24 cellular contexts compared by ENCODE assay signal in genomic region chr4:102473476-102473875, GRCh38.
"Had no signal": no experiment of that assay in that cellular context is flagged by ENCODE, and none has a peak within 500 bp of the region (broad histone marks: within the 10 kb centered on the region; RNA-seq: fewer than 3 reads in every experiment).

No MANE protein-coding gene starts in this region.

- H3K4me1 ChIP-seq: esophagus muscularis mucosa, foreskin keratinocyte, gastroesophageal sphincter, heart left ventricle, left lung, lower lobe of right lung had no signal

- DNase-seq: dermis blood vessel endothelial cell; dorsolateral prefrontal cortex; effector CD4-positive, alpha-beta T cell; effector memory CD4-positive, alpha-beta T cell; erythroblast; foreskin keratinocyte; heart left ventricle; hypothalamus; immature natural killer cell; islet precursor cell; kidney; kidney glomerular epithelial cell; left lung; left ventricle myocardium superior; lower lobe of right lung; mesenchymal stem cell; naive thymus-derived CD4-positive, alpha-beta T cell had no signal

- H3K27ac ChIP-seq: coronary artery, dorsolateral prefrontal cortex, epithelial cell of prostate, esophagus muscularis mucosa, foreskin keratinocyte, gastroesophageal sphincter, heart left ventricle, hepatocyte, left lung, lower lobe of right lung had no signal

- H3K36me3 ChIP-seq: esophagus muscularis mucosa, gastroesophageal sphincter, heart left ventricle, left lung, lower lobe of right lung had no signal

- H3K27me3 ChIP-seq: dorsolateral prefrontal cortex, esophagus muscularis mucosa, foreskin keratinocyte, gastroesophageal sphincter, hepatocyte, left lung had no signal

- H3K9me3 ChIP-seq: esophagus muscularis mucosa, lower lobe of right lung had no signal

- ATAC-seq: foreskin keratinocyte; gastroesophageal sphincter; heart left ventricle; left ventricle myocardium superior; lower lobe of right lung; naive thymus-derived CD4-positive, alpha-beta T cell had no signal

- H3K79me2 ChIP-seq: hepatocyte had no signal

- H3K4me3 ChIP-seq: coronary artery, dorsolateral prefrontal cortex, esophagus muscularis mucosa, gastroesophageal sphincter, heart left ventricle, hepatocyte, left lung, lower lobe of right lung had no signal

- FAIRE-seq: colon, frontal cortex, kidney had no signal

- H2AFZ ChIP-seq: hepatocyte had no signal
